Comparison of ENCODE assay signal across 23 cellular contexts in the genomic region with DNA sequence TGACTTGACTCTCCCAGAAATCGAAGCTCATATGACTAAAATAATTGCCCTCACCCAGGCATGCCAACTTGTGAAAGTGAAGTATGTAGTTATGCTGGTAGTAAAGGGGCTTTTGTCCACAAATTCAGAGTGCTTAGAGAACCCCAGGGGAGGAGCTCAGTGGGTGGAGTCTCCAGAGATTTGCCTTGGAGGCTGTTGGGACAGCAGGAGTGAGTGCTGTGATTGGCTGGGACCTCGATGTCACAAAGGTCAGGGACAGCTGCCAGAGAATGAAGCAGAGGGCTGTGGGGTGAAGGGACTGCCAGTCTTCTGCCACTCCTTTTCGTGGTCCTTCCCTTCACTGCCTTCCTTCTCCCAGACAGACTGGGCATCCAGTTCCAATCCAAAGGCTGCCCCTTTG. TPM values are rescaled to one million over a fixed set of nuclear protein-coding genes. Genes with fewer than 3 reads are reported as not detected.
DNase-seq lines count a peak whose midpoint lies in the region; ATAC-seq, FAIRE-seq and TF ChIP-seq lines count a peak whose summit lies in the region.
"Had no signal": no experiment of that assay in that cellular context is flagged by ENCODE, and none has a peak within 500 bp of the region (broad histone marks: within the 10 kb centered on the region; RNA-seq: fewer than 3 reads in every experiment).

No MANE protein-coding gene starts in this region.

- H4K5ac ChIP-seq in H9 (ENCODE audit: insufficient read length, low read depth, low read length) (no peak overlapping the region), H1 (ENCODE audit: insufficient read length, low read depth, low read length) (no peak overlapping the region)

- H3K23ac ChIP-seq in H9 (ENCODE audit: insufficient read length, low read depth, low read length) (no peak overlapping the region), H1 (ENCODE audit: insufficient read length) (no peak overlapping the region)

- FAIRE-seq in H1 (lab: Jason Lieb, UNC), result no peak
- FAIRE-seq in HepG2 (lab: Jason Lieb, UNC), result no peak
- FAIRE-seq: A549, H54 had no signal

- WGBS in H9 (ENCODE audit: extremely low coverage, insufficient read length, low lambda C conversion rate), result no CpG with 5 or more reads among the region's 3 CpGs
- WGBS in H1 (ENCODE audit: extremely low coverage in 1 of 2, insufficient coverage in 1 of 2, insufficient read length in 1 of 2, insufficient replicate concordance in 2 of 2, low coverage in 1 of 2, low lambda C conversion rate in 2 of 2, missing lambda C conversion rate in 1 of 2), 2 experiments, result 90% methylated on average over 3 of the region's 3 CpGs; no CpG with 5 or more reads in 1 of the 2 experiments
- WGBS in HepG2 (ENCODE audit: low lambda C conversion rate), result 56% methylated on average over 3 of the region's 3 CpGs

- H3K56ac ChIP-seq in H9 (ENCODE audit: insufficient read length, low read depth, low read length) (no peak overlapping the region), H1 (replicated peaks; ENCODE audit: insufficient read length, low read depth, low read length) (no peak overlapping the region)

- H4K8ac ChIP-seq in H9 (replicated peaks; ENCODE audit: insufficient read length, low read depth, low read length) (no peak overlapping the region), H1 (ENCODE audit: extremely low read depth, insufficient read depth, low read length) (no peak overlapping the region)

- H3K9me3 ChIP-seq in H9 (ENCODE audit: control insufficient read depth, low read depth, low read length) (no peaks in the 10 kb centered on the region), H1 (ENCODE audit: insufficient read depth in 2 of 2, low read depth in 1 of 2, low read length in 1 of 2) (no peaks in the 10 kb centered on the region), HepG2 (ENCODE audit: low read length) (no peaks in the 10 kb centered on the region)
- H3K9me3 ChIP-seq: A549, BE2C had no signal

- H3K4me1 ChIP-seq in H9 (ENCODE audit: insufficient read depth, low read length), result no peaks in the 10 kb centered on the region
- no peaks in the 10 kb centered on the region for H3K4me1 ChIP-seq in H1 (replicated peaks in 1 of 4; ENCODE audit: control insufficient read depth in 3 of 4, insufficient read depth in 4 of 4, low read length in 3 of 4)
- H3K4me1 ChIP-seq in HepG2 (ENCODE audit: insufficient read depth, low read length), result peaks cover 20% of the 10 kb centered on the region
- H3K4me1 ChIP-seq: A549, BE2C had no signal

- in situ Hi-C loops in HepG2 (cut with HindIII; ENCODE audit: extremely low pct_ligation_motif_present, low pct_unique_long_range_greater_than_20kb), result no loop called here

- H3K4me1 Mint-ChIP-seq in CD14-positive monocyte (peaks cover 2% of the 10 kb centered on the region), H9 (peaks cover 5 to 12% of the 10 kb centered on the region in 2 experiments)
- H3K4me1 Mint-ChIP-seq: CD4-positive, CD25-positive, alpha-beta regulatory T cell had no signal

- H3K27ac ChIP-seq in H9 (ENCODE audit: insufficient read length, low read depth, low read length) (no peak overlapping the region), H1 (ENCODE audit: low read depth, low read length) (no peak overlapping the region), HepG2 (ENCODE audit: extremely low read length, insufficient read depth, low read length) (no peak overlapping the region)
- H3K27ac ChIP-seq: A549 had no signal

- H3K4me2 ChIP-seq in H9 (ENCODE audit: insufficient read depth, insufficient read length, low read length), result no peak overlapping the region
- H3K4me2 ChIP-seq in H1 (ENCODE audit: insufficient read depth in 1 of 2, low read depth in 2 of 2, low read length in 2 of 2), result no peak overlapping the region
- peak overlapping the region; percentile 43; the same call in 1 of the 2 replicates for H3K4me2 ChIP-seq in HepG2 (ENCODE audit: low read depth, low read length)
- H3K4me2 ChIP-seq: A549 had no signal

- no peaks in the 10 kb centered on the region for H3K27me3 ChIP-seq in H9 (ENCODE audit: insufficient read depth, low read length)
- H3K27me3 ChIP-seq in H1 (replicated peaks in 1 of 4; ENCODE audit: control insufficient read depth in 3 of 4, extremely low read depth in 1 of 4, insufficient read depth in 3 of 4, low read length in 3 of 4), result no peaks in the 10 kb centered on the region; a peak in 1 of 7 replicates
- no peaks in the 10 kb centered on the region for H3K27me3 ChIP-seq in HepG2 (ENCODE audit: control insufficient read depth in 1 of 2, insufficient read depth in 2 of 2, low read length in 2 of 2)
- H3K27me3 ChIP-seq: BE2C had no signal

- TF ChIP-seq CTCF in CD14-positive monocyte (IDR thresholded peaks at IDR 0.05), result no peak
- TF ChIP-seq CTCF in H9 (conservative IDR thresholded peaks at IDR 0.05), result no peak
- TF ChIP-seq CTCF in H1 (IDR thresholded peaks at IDR 0.05; ENCODE audit: control extremely low read depth in 1 of 3, insufficient read depth in 1 of 3, low read depth in 1 of 3, low read length in 3 of 3), result no peak
- no peak for TF ChIP-seq CTCF in HepG2 (CRISPR knock-in tag; IDR thresholded peaks at IDR 0.05)

- H2BK5ac ChIP-seq in H9 (ENCODE audit: insufficient read length, low read length) (no peak overlapping the region), H1 (ENCODE audit: low read depth, low read length) (no peak overlapping the region)

- H3K27me3 Mint-ChIP-seq in CD14-positive monocyte (ENCODE audit: low read depth in 3 of 3) (peaks cover 0 to 1% (median 0%) of the 10 kb centered on the region in 3 donors), H9 (ENCODE audit: low read depth) (peaks cover 3% of the 10 kb centered on the region)

- DNase-seq in CD14-positive monocyte (ENCODE audit: low spot score), result no peak
- DNase-seq in H9, result peak; percentile 60
- DNase-seq in H1 (ENCODE audit: low read depth in 1 of 2, low spot score in 2 of 2), result no peak
- DNase-seq in HepG2 (ENCODE audit: low spot score), result peak; percentile 29
- DNase-seq in stimulated activated CD8-positive, alpha-beta memory T cell treated with anti-CD3 and anti-CD28 coated beads, Interleukin-4, amount 100 ng/mL, for 48 hours, result no peak
- no peak for DNase-seq in stimulated activated CD4-positive, alpha-beta T cell treated with anti-CD3 and anti-CD28 coated beads, Interleukin-12 subunit alpha, Interleukin-12 subunit beta, amount 100 ng/mL, for 4 hours
- no peak for DNase-seq in activated naive CD4-positive, alpha-beta T cell (lab: John Stamatoyannopoulos, UW)
- DNase-seq: BE2C; CD4-positive, CD25-positive, alpha-beta regulatory T cell; EL; NCI-H1105 treated with DMSO at 0.1 percent for 48 hours; NCI-H1694 treated with DMSO at 0.1 percent for 48 hours; NCI-H2081 treated with DMSO at 0.1 percent for 48 hours; NCI-H2171 treated with DMSO at 0.1 percent for 48 hours; NCI-H446; NCI-H526 treated with DMSO at 0.1 percent for 48 hours; NK-92 treated with Interleukin-12 subunit alpha and Interleukin-12 subunit beta, amount 100 ng/mL, for 24 hours; SIG-M5 had no signal

- H4K91ac ChIP-seq in H9 (ENCODE audit: insufficient read length, low read depth, low read length) (no peak overlapping the region), H1 (replicated peaks; ENCODE audit: insufficient read length, low read length) (no peak overlapping the region)

- TF ChIP-seq EP300 in H1 (IDR thresholded peaks at IDR 0.05; ENCODE audit: borderline replicate concordance in 1 of 2, low read depth in 2 of 2, low read length in 2 of 2) (no peak), HepG2 (IDR thresholded peaks at IDR 0.05; ENCODE audit: low read depth in 2 of 2, low read length in 2 of 2) (no peak), HepG2 (CRISPR knock-in tag; IDR thresholded peaks at IDR 0.05; ENCODE audit: borderline replicate concordance) (no peak)

- H2BK15ac ChIP-seq in H9 (ENCODE audit: low read depth, low read length) (no peak overlapping the region), H1 (ENCODE audit: low read length) (no peak overlapping the region)

- H3K36me3 Mint-ChIP-seq in CD14-positive monocyte (peaks cover 12 to 15% of the 10 kb centered on the region in 2 donors), H9 (ENCODE audit: insufficient read depth in 1 of 3, low read depth in 3 of 3) (no peaks in the 10 kb centered on the region)
- H3K36me3 Mint-ChIP-seq: CD4-positive, CD25-positive, alpha-beta regulatory T cell had no signal

- ATAC-seq in HepG2 (peak; percentile 57), HG03460 (IDR thresholded peaks at IDR 0.05; ENCODE audit: unreplicated experiment) (no peak)
- ATAC-seq: A549, Panc1, SK-N-SH treated with all-trans-retinoic acid at 6 μM for 48 hours had no signal

- H3K18ac ChIP-seq in H9 (ENCODE audit: insufficient read length, low read depth, low read length), result no peak overlapping the region
- H3K18ac ChIP-seq in H1 (ENCODE audit: extremely low read depth, low read length), result no peak overlapping the region

- no peak overlapping the region for H2BK120ac ChIP-seq in H9 (ENCODE audit: low read depth, low read length, poor library complexity, severe bottlenecking)
- no peak overlapping the region for H2BK120ac ChIP-seq in H1 (replicated peaks; ENCODE audit: low read depth, low read length)

- H2BK12ac ChIP-seq in H9 (ENCODE audit: insufficient read length, low read depth, low read length) (no peak overlapping the region), H1 (ENCODE audit: low read depth, low read length) (no peak overlapping the region)

- H3K79me2 ChIP-seq in H9 (ENCODE audit: insufficient read depth, low read length) (no peaks in the 10 kb centered on the region), H1 (ENCODE audit: control insufficient read depth in 1 of 2, insufficient read depth in 2 of 2, low read length in 2 of 2) (no peaks in the 10 kb centered on the region), HepG2 (ENCODE audit: insufficient read depth, low read length) (no peaks in the 10 kb centered on the region)

- no peak overlapping the region for H3K4me3 ChIP-seq in H1 (ENCODE audit: extremely low read depth in 1 of 4, insufficient read depth in 2 of 4, low read depth in 3 of 4, low read length in 4 of 4)
- H3K4me3 ChIP-seq in HepG2 (replicated peaks in 1 of 3; ENCODE audit: insufficient read depth in 1 of 3, low read depth in 2 of 3, low read length in 3 of 3), result no peak overlapping the region
- H3K4me3 ChIP-seq: A549 had no signal

- H3K9me3 Mint-ChIP-seq in CD14-positive monocyte, result peaks cover 0 to 2% (median 0%) of the 10 kb centered on the region in 7 donors
- H3K9me3 Mint-ChIP-seq in H9, result no peaks in the 10 kb centered on the region
- H3K9me3 Mint-ChIP-seq: CD4-positive, CD25-positive, alpha-beta regulatory T cell had no signal

- H3K14ac ChIP-seq in H9 (ENCODE audit: insufficient read depth, low read length), result peak overlapping the region; percentile 17; the same call in 1 of the 2 replicates
- H3K14ac ChIP-seq in H1 (ENCODE audit: insufficient read length), result no peak overlapping the region

- H3K23me2 ChIP-seq in H9 (ENCODE audit: insufficient read length, low read depth, low read length, poor library complexity, severe bottlenecking), result no peaks in the 10 kb centered on the region
- H3K23me2 ChIP-seq in H1 (ENCODE audit: low read depth, low read length), result no peaks in the 10 kb centered on the region

- no peak overlapping the region for H3T11ph ChIP-seq in H9 (ENCODE audit: low read length)

- H2AK5ac ChIP-seq in H9 (ENCODE audit: insufficient read length, low read length) (no peak overlapping the region), H1 (ENCODE audit: low read depth, low read length) (no peak overlapping the region)

- no peak for TF ChIP-seq RAD21 in H1 (IDR thresholded peaks at IDR 0.05 in 1 of 2, conservative IDR thresholded peaks at IDR 0.05 in 1 of 2; ENCODE audit: low read depth in 2 of 2, low read length in 2 of 2)
- no peak for TF ChIP-seq RAD21 in HepG2 (CRISPR knock-in tag; IDR thresholded peaks at IDR 0.05)

- peak overlapping the region in 4 of 7 donors; percentile 26 to 79 (median 70) for H3K27ac Mint-ChIP-seq in CD14-positive monocyte
- H3K27ac Mint-ChIP-seq in H9, result no peak overlapping the region
- H3K27ac Mint-ChIP-seq: CD4-positive, CD25-positive, alpha-beta regulatory T cell had no signal

- H3K4me3 Mint-ChIP-seq in CD14-positive monocyte (no peak overlapping the region), H9 (no peak overlapping the region)
- H3K4me3 Mint-ChIP-seq: CD4-positive, CD25-positive, alpha-beta regulatory T cell had no signal

- H3K36me3 ChIP-seq in H1 (ENCODE audit: control insufficient read depth in 2 of 4, insufficient read depth in 4 of 4, low read length in 3 of 4) (no peaks in the 10 kb centered on the region), HepG2 (replicated peaks in 1 of 2; ENCODE audit: control insufficient read depth in 1 of 2, insufficient read depth in 2 of 2, low read length in 2 of 2) (no peaks in the 10 kb centered on the region)
- H3K36me3 ChIP-seq: BE2C had no signal

- H2BK20ac ChIP-seq in H9 (ENCODE audit: low read depth, low read length, poor library complexity, severe bottlenecking) (no peak overlapping the region), H1 (ENCODE audit: low read length) (no peak overlapping the region)

- H3K79me1 ChIP-seq in H9 (ENCODE audit: insufficient read depth, low read depth, low read length, poor library complexity, severe bottlenecking) (no peaks in the 10 kb centered on the region), H1 (ENCODE audit: low read depth, low read length) (no peaks in the 10 kb centered on the region)

- H4K20me1 ChIP-seq in H9 (ENCODE audit: control insufficient read depth, insufficient read depth, insufficient read length) (no peaks in the 10 kb centered on the region), H1 (replicated peaks in 1 of 2; ENCODE audit: control insufficient read depth in 1 of 2, insufficient read depth in 2 of 2, low read length in 2 of 2) (no peaks in the 10 kb centered on the region), HepG2 (ENCODE audit: insufficient read depth, low read length) (no peaks in the 10 kb centered on the region)

- TF ChIP-seq POLR2A in H1 (IDR thresholded peaks at IDR 0.05; ENCODE audit: control extremely low read depth in 1 of 2, low read depth in 2 of 2, low read length in 2 of 2) (no peak), HepG2 (IDR thresholded peaks at IDR 0.05; ENCODE audit: insufficient read depth in 1 of 2, low read depth in 2 of 2, low read length in 2 of 2) (no peak)

- CTCF ChIA-PET in H1 (lab: Charles Lee; ENCODE audit: partially characterized antibody), result interaction anchor here (1.1 to 1.3 kb wide), 2 partner anchors 9 to 15 kb away, joined by 3 read pairs; no protein-coding TSS in a partner anchor
- CTCF ChIA-PET in HepG2 (lab: Yijun Ruan, JAX; ENCODE audit: low intra/inter-chr PET ratio, low total read pairs), result no interaction called here

- H2AFZ ChIP-seq in H9 (ENCODE audit: low read length), result no peak overlapping the region
- H2AFZ ChIP-seq in H1 (ENCODE audit: low read length), result peak overlapping the region; percentile 86; the same call in 1 of the 2 replicates
- no peak overlapping the region for H2AFZ ChIP-seq in HepG2 (ENCODE audit: low read length)

- intact Hi-C loops in CD14-positive monocyte (cut with micrococcal nuclease), result no loop called here
- intact Hi-C loops in HepG2 (cut with micrococcal nuclease; ENCODE audit: unreplicated experiment), result no loop called here

- H3K9ac ChIP-seq in H9 (ENCODE audit: extremely low read depth, insufficient read length, low read length) (no peak overlapping the region), H1 (replicated peaks in 1 of 4; ENCODE audit: extremely low read depth in 1 of 4, low read depth in 3 of 4, low read length in 3 of 4) (no peak overlapping the region), HepG2 (ENCODE audit: insufficient read depth, low read depth, low read length) (no peak overlapping the region)

- POLR2A ChIA-PET in H1 (lab: Charles Lee; ENCODE audit: partially characterized antibody) (no interaction called here), HepG2 (lab: Yijun Ruan, JAX) (interaction anchor here (1.0 to 1.1 kb wide), 2 partner anchors 12 to 89 kb away, joined by 4 to 5 read pairs; a partner anchor contains a TSS)

- H3K4ac ChIP-seq in H9 (ENCODE audit: low read depth, low read length) (no peak overlapping the region), H1 (replicated peaks; ENCODE audit: insufficient read length, low read depth, low read length) (no peak overlapping the region)

- BruUV-seq in HepG2 (replicated peaks; lab: Mats Ljungman, UMichigan), result no TSS peak

RNA-seq across cellular contexts. Expression of a gene that starts 49.8 kb away (rescaled TPM):
- polyA plus RNA-seq in CD14-positive monocyte (1 to 10 TPM in 1 of 2 donors, under 1 TPM in 1; 0.41 to 1.1 TPM), H1 (2011; rRNA removed) (3.3 and 3.8 TPM in 2 replicates), HepG2 (2011; rRNA removed) (4.4 and 5.3 TPM in 2 replicates)
- total RNA-seq in H9 (2021) (24.8 and 26.0 TPM in 2 replicates), HepG2 (2016; rRNA removed; fragmentation: Illumina TruSeq; extraction: Trizol) (10.3 and 11.8 TPM in 2 replicates)
- total RNA-seq in H1 (2021; fragmentation: NEBNext Ultra II Directional; extraction: Animal tissue kit (Norgen Biotek cat#: 25700)), result 25.4 and 26.3 TPM in 2 replicates
- polyA plus RNA-seq in H1 (2011; cell fraction: cytosol; rRNA removed), result 4.4 TPM
- 10.3 TPM for polyA plus RNA-seq in H1 (2011; cell fraction: nucleus; rRNA removed)
- polyA plus RNA-seq in H1 (2012, experiment 1 of 2), result 7.7 to 9.7 TPM (median 8.7 TPM) in 4 replicates
- 0.76 TPM for polyA plus RNA-seq in H1 (2012, experiment 2 of 2)
- polyA plus RNA-seq in H1 (2013, experiment 1 of 2), result 7.0 TPM
- polyA plus RNA-seq in H1 (2013, experiment 2 of 2), result 5.9 TPM
- 20.1 and 20.5 TPM in 2 replicates for polyA minus RNA-seq in H1 (2011; rRNA and poly(A)+ RNA removed)
- 7.9 TPM for polyA minus RNA-seq in H1 (2011; cell fraction: cytosol; rRNA and poly(A)+ RNA removed)
- 13.7 TPM for polyA minus RNA-seq in H1 (2011; cell fraction: nucleus; rRNA and poly(A)+ RNA removed)
- 4.8 and 8.2 TPM in 2 replicates for total RNA-seq in HepG2 (2016; cell fraction: cytosol; rRNA removed; fragmentation: Illumina TruSeq; extraction: Trizol; ENCODE audit: low read depth)
- 10.6 and 11.9 TPM in 2 replicates for total RNA-seq in HepG2 (2016; cell fraction: insoluble cytoplasmic fraction; rRNA removed; fragmentation: Illumina TruSeq; extraction: Trizol)
- total RNA-seq in HepG2 (2016; cell fraction: membrane; rRNA removed; fragmentation: Illumina TruSeq; extraction: Trizol), result 3.9 and 4.0 TPM in 2 replicates
- 12.8 and 14.4 TPM in 2 replicates for total RNA-seq in HepG2 (2016; cell fraction: nucleus; rRNA removed; fragmentation: Illumina TruSeq; extraction: Trizol)
- polyA plus RNA-seq in HepG2 (2011; cell fraction: cytosol; rRNA removed), result 1.9 and 2.2 TPM in 2 replicates
- polyA plus RNA-seq in HepG2 (2011; cell fraction: nucleus; rRNA removed), result 10.1 and 12.2 TPM in 2 replicates
- 4.4 and 5.3 TPM in 2 replicates for polyA plus RNA-seq in HepG2 (2012)
- polyA plus RNA-seq in HepG2 (2016; cell fraction: cytosol; fragmentation: Illumina TruSeq; extraction: Trizol; ENCODE audit: low read depth), result 0.20 TPM in 2 replicates
- 4.7 TPM in 2 replicates for polyA plus RNA-seq in HepG2 (2016; cell fraction: insoluble cytoplasmic fraction; fragmentation: Illumina TruSeq; extraction: Trizol; ENCODE audit: low read depth)
- polyA plus RNA-seq in HepG2 (2016; cell fraction: membrane; fragmentation: Illumina TruSeq; extraction: Trizol; ENCODE audit: low read depth), result 0.71 and 0.95 TPM in 2 replicates
- 22.5 and 25.6 TPM in 2 replicates for polyA plus RNA-seq in HepG2 (2016; cell fraction: nucleus; fragmentation: Illumina TruSeq; extraction: Trizol; ENCODE audit: insufficient read depth, low read depth)
- polyA minus RNA-seq in HepG2 (2011; rRNA and poly(A)+ RNA removed; ENCODE audit: low replicate concordance), result 12.7 and 16.2 TPM in 2 replicates
- polyA minus RNA-seq in HepG2 (2011; cell fraction: cytosol; rRNA and poly(A)+ RNA removed), result 5.2 and 5.8 TPM in 2 replicates
- 19.8 and 20.3 TPM in 2 replicates for polyA minus RNA-seq in HepG2 (2011; cell fraction: nucleus; rRNA and poly(A)+ RNA removed)

Comparison
In these comparisons a context has a peak if more than half of its experiments do, and no peak if none do; other contexts are left out.
1. DNase-seq: peak in H9 (single experiment) and HepG2 (single experiment); none in CD14-positive monocyte (single experiment), H1 (0 of 2), stimulated activated CD8-positive, alpha-beta memory T cell treated with anti-CD3 and anti-CD28 coated beads, Interleukin-4, amount 100 ng/mL, for 48 hours (single experiment), stimulated activated CD4-positive, alpha-beta T cell treated with anti-CD3 and anti-CD28 coated beads, Interleukin-12 subunit alpha, Interleukin-12 subunit beta, amount 100 ng/mL, for 4 hours (single experiment) and activated naive CD4-positive, alpha-beta T cell (0 of 4).
2. H3K27ac Mint-ChIP-seq: peak in CD14-positive monocyte (4 of 7); none in H9 (0 of 3).